18 cellular contexts compared by ENCODE assay signal in genomic region chr9:99303177-99303576, GRCh38.
DNase-seq lines count a peak whose midpoint lies in the region; ATAC-seq, FAIRE-seq and TF ChIP-seq lines count a peak whose summit lies in the region.
"Had no signal": no experiment of that assay in that cellular context is flagged by ENCODE, and none has a peak within 500 bp of the region (broad histone marks: within the 10 kb centered on the region; RNA-seq: fewer than 3 reads in every experiment).

No MANE protein-coding gene starts in this region.

- no peaks in the 10 kb centered on the region for H3K79me2 ChIP-seq in K562 (ENCODE audit: control insufficient read depth, insufficient read depth, low read length)

- no peak overlapping the region for H3K4me3 ChIP-seq in K562
- no peak overlapping the region for H3K4me3 ChIP-seq in heart left ventricle
- H3K4me3 ChIP-seq: SJSA1 had no signal

- no peak overlapping the region for H3K9ac ChIP-seq in K562 (ENCODE audit: insufficient read depth in 1 of 2, low read depth in 2 of 2, low read length in 2 of 2)

- intact Hi-C loops in K562 (cut with micrococcal nuclease) (no loop called here), heart left ventricle (cut with DNase I) (loop anchor here in 2 of 10 donors (5.0 to 10.0 kb wide), 2 partner anchors 58 to 69 kb away; no protein-coding TSS in a partner anchor)

- no peak for TF ChIP-seq POLR2A in K562 (conservative IDR thresholded peaks at IDR 0.05)
- no peak for TF ChIP-seq POLR2A in heart left ventricle (IDR thresholded peaks at IDR 0.05)

- in situ Hi-C loops in K562 (cut with MboI) = no loop called here

- BruUV-seq in K562 (replicated peaks; lab: Mats Ljungman, UMichigan) = no TSS peak

- H3K27ac ChIP-seq in K562 (ENCODE audit: extremely low read depth, low read depth, low read length) (peak overlapping the region; percentile 43; the same call in 1 of the 3 replicates), heart left ventricle (no peak overlapping the region)
- H3K27ac ChIP-seq: SJSA1 had no signal

- H3K4me1 ChIP-seq in K562 (replicated peaks in 1 of 2; ENCODE audit: control insufficient read depth in 2 of 2, insufficient read depth in 2 of 2, low read length in 2 of 2) = peaks cover 10 to 14% of the 10 kb centered on the region in 2 experiments
- no peaks in the 10 kb centered on the region for H3K4me1 ChIP-seq in heart left ventricle

- TF ChIP-seq RAD21 in K562 (CRISPR knock-in tag; conservative IDR thresholded peaks at IDR 0.05 in 1 of 2, IDR thresholded peaks at IDR 0.05 in 1 of 2) = no peak

- no peaks in the 10 kb centered on the region for H3K9me3 ChIP-seq in K562 (replicated peaks; ENCODE audit: control insufficient read depth, insufficient read depth, low read depth, low read length)
- H3K9me3 ChIP-seq in heart left ventricle = no peaks in the 10 kb centered on the region
- H3K9me3 ChIP-seq: SJSA1 had no signal

- ATAC-seq in K562 = no peak
- ATAC-seq in heart left ventricle = no peak

- no peak for FAIRE-seq in K562 (lab: Jason Lieb, UNC)
- FAIRE-seq: GM12892, GM19239 had no signal

- DNase-seq in CD1c-positive myeloid dendritic cell (ENCODE audit: extremely low spot score) (peak; percentile 30), Kasumi-1 (lab: John Stamatoyannopoulos, UW) (peak; percentile 78 to 79), NOMO-1 treated with dmso at 0.1 percent for 144 hours (lab: John Stamatoyannopoulos, UW; ENCODE audit: unreplicated experiment) (peak; percentile 63), K562 (ENCODE audit: extremely low read depth in 1 of 4, low spot score in 3 of 4) (no peak), germinal center (ENCODE audit: low spot score) (no peak), heart left ventricle (no peak), globus pallidus (ENCODE audit: low spot score) (no peak), H4 (ENCODE audit: low spot score) (no peak)
- DNase-seq: AML-193; Calu3; CD4-positive, CD25-positive, alpha-beta regulatory T cell; DMS79 treated with DMSO at 0.1 percent for 48 hours; GDM1; NCI-H1417 treated with DMSO at 0.1 percent for 48 hours; NCI-H2081 had no signal

- H3K27me3 ChIP-seq in K562 (ENCODE audit: control insufficient read depth in 2 of 2, insufficient read depth in 2 of 2, low read length in 2 of 2) = peaks cover 0 to 22% of the 10 kb centered on the region in 2 experiments; a peak in 2 of 5 replicates
- H3K27me3 ChIP-seq in heart left ventricle = no peaks in the 10 kb centered on the region
- H3K27me3 ChIP-seq: SJSA1 had no signal

- no peaks in the 10 kb centered on the region for H4K20me1 ChIP-seq in K562 (replicated peaks; ENCODE audit: control insufficient read depth, insufficient read depth, low read length)

- 39% methylated on average over 6 of the region's 6 CpGs for WGBS in K562 (ENCODE audit: insufficient coverage, low coverage, missing lambda C conversion rate)
- WGBS in heart left ventricle, 4 donors = 68 to 86% (median 76%) methylated on average over 6 of the region's 6 CpGs

- H3K36me3 ChIP-seq in K562 (ENCODE audit: control insufficient read depth, insufficient read depth, low read length) (no peaks in the 10 kb centered on the region), heart left ventricle (no peaks in the 10 kb centered on the region)
- H3K36me3 ChIP-seq: SJSA1 had no signal

- no peak overlapping the region for H3K4me2 ChIP-seq in K562 (ENCODE audit: insufficient read depth, low read length)

- no peak for TF ChIP-seq EP300 in K562 (IDR thresholded peaks at IDR 0.05; ENCODE audit: low read length)

- CTCF ChIA-PET in K562 (lab: Yijun Ruan, JAX; ENCODE audit: low intra/inter-chr PET ratio) = no interaction called here

- no peaks in the 10 kb centered on the region for H3K9me1 ChIP-seq in K562 (ENCODE audit: control insufficient read depth, insufficient read depth, low read length)

- TF ChIP-seq CTCF in K562 (IDR thresholded peaks at IDR 0.05 in 2 of 3, conservative IDR thresholded peaks at IDR 0.05 in 1 of 3; ENCODE audit: insufficient read depth in 2 of 3, low read depth in 1 of 3, low read length in 3 of 3) = no peak
- TF ChIP-seq CTCF in heart left ventricle (IDR thresholded peaks at IDR 0.05) = no peak

- H2AFZ ChIP-seq in K562 (ENCODE audit: low read depth, low read length) = peak overlapping the region; percentile 71

- POLR2A ChIA-PET in K562 (lab: Yijun Ruan, JAX) = interaction anchor here (0.7 to 1.1 kb wide), 3 partner anchors 10 to 1124 kb away, joined by 3 to 4 read pairs (median 3); no protein-coding TSS in a partner anchor

TF ChIP-seq in K562, 482 proteins besides CTCF, POLR2A, EP300 and RAD21 (continues in another document):
- TF ChIP-seq USF2 (CRISPR knock-in tag; IDR thresholded peaks at IDR 0.05) = no peak
- no peak for TF ChIP-seq RAD51 (IDR thresholded peaks at IDR 0.05; ENCODE audit: borderline replicate concordance, low read depth)
- TF ChIP-seq TEAD4 (IDR thresholded peaks at IDR 0.05; ENCODE audit: low read length) = no peak
- TF ChIP-seq TEAD4 (CRISPR knock-in tag; IDR thresholded peaks at IDR 0.05; ENCODE audit: borderline replicate concordance) = no peak
- TF ChIP-seq ZNF785 (CRISPR knock-in tag; IDR thresholded peaks at IDR 0.05) = no peak
- no peak for TF ChIP-seq ZNF444 (CRISPR knock-in tag; IDR thresholded peaks at IDR 0.05)
- no peak for TF ChIP-seq TAL1 (IDR thresholded peaks at IDR 0.05)
- no peak for TF ChIP-seq ARID3B (CRISPR knock-in tag; IDR thresholded peaks at IDR 0.05; ENCODE audit: borderline replicate concordance)
- TF ChIP-seq ZFPM2 (CRISPR knock-in tag; IDR thresholded peaks at IDR 0.05) = no peak
- no peak for TF ChIP-seq MED1 (CRISPR knock-in tag; IDR thresholded peaks at IDR 0.05; ENCODE audit: borderline replicate concordance)
- no peak for TF ChIP-seq ZNF174 (CRISPR knock-in tag; IDR thresholded peaks at IDR 0.05)
- no peak for TF ChIP-seq NBN (IDR thresholded peaks at IDR 0.05; ENCODE audit: low read depth)
- TF ChIP-seq YY1 (IDR thresholded peaks at IDR 0.05; ENCODE audit: borderline replicate concordance in 1 of 3, control insufficient read depth in 1 of 3, extremely low read depth in 1 of 3, insufficient read depth in 3 of 3, insufficient read length in 1 of 3, insufficient replicate concordance in 2 of 3, low read depth in 1 of 3, low read length in 2 of 3) = no peak
- TF ChIP-seq FOXA3 (CRISPR knock-in tag; conservative IDR thresholded peaks at IDR 0.05 in 1 of 2, IDR thresholded peaks at IDR 0.05 in 1 of 2) = no peak
- TF ChIP-seq RUNX1 (IDR thresholded peaks at IDR 0.05; ENCODE audit: low read depth) = no peak
- no peak for TF ChIP-seq HMGXB4 (CRISPR knock-in tag; IDR thresholded peaks at IDR 0.05)
- no peak for TF ChIP-seq SNAPC5 (CRISPR knock-in tag; IDR thresholded peaks at IDR 0.05)
- peak; percentile 79; the same call in 1 of the 2 replicates for TF ChIP-seq CBX1 (IDR thresholded peaks at IDR 0.05; ENCODE audit: low read depth)
- TF ChIP-seq FOXK1 (CRISPR knock-in tag; IDR thresholded peaks at IDR 0.05; ENCODE audit: borderline replicate concordance) = no peak
- no peak for TF ChIP-seq NCOR1 (IDR thresholded peaks at IDR 0.05)
- no peak for TF ChIP-seq LEF1 (IDR thresholded peaks at IDR 0.05)
- TF ChIP-seq ARID2 (IDR thresholded peaks at IDR 0.05) = no peak
- peak; percentile 90 for TF ChIP-seq CHD4 (IDR thresholded peaks at IDR 0.05; ENCODE audit: insufficient read depth, insufficient replicate concordance, low read depth, low read length, poor library complexity, severe bottlenecking)
- TF ChIP-seq ELF4 (CRISPR knock-in tag; IDR thresholded peaks at IDR 0.05) = no peak
- TF ChIP-seq JUNB (CRISPR knock-in tag; conservative IDR thresholded peaks at IDR 0.05) = no peak
- TF ChIP-seq GATA2 (CRISPR knock-in tag; IDR thresholded peaks at IDR 0.05) = no peak
- TF ChIP-seq PTTG1 (tag; IDR thresholded peaks at IDR 0.05; ENCODE audit: low read depth) = no peak
- no peak for TF ChIP-seq XRCC4 (IDR thresholded peaks at IDR 0.05; ENCODE audit: extremely low read depth, insufficient read depth, insufficient read length)
- no peak for TF ChIP-seq NR2C1 (IDR thresholded peaks at IDR 0.05)
- TF ChIP-seq NR2C1 (tag; IDR thresholded peaks at IDR 0.05) = no peak

Comparison
In these comparisons a context has a peak if more than half of its experiments do, and no peak if none do; other contexts are left out.
1. DNase-seq: peak in CD1c-positive myeloid dendritic cell (single experiment), Kasumi-1 (2 of 2) and NOMO-1 treated with dmso at 0.1 percent for 144 hours (single experiment); none in K562 (0 of 4), germinal center (single experiment), heart left ventricle (0 of 5), globus pallidus (single experiment) and H4 (single experiment).